8 cellular contexts compared by ENCODE assay signal in genomic region chr6:159693128-159693893, GRCh38. TPM values are rescaled to one million over a fixed set of nuclear protein-coding genes. Genes with fewer than 3 reads are reported as not detected.
DNase-seq lines count a peak whose midpoint lies in the region; ATAC-seq and TF ChIP-seq lines count a peak whose summit lies in the region.

Gene SOD2, minus strand, starts transcription at chr6:159693241. Its CDS starts 74 bp downstream, at chr6:159693167.

- peaks cover 4% of the 10 kb centered on the region for H3K36me3 Mint-ChIP-seq in chondrocyte (ENCODE audit: low read depth)

- TF ChIP-seq CTCF in chondrocyte (IDR thresholded peaks at IDR 0.05) = no peak

- H3K27ac Mint-ChIP-seq in chondrocyte (ENCODE audit: unreplicated experiment) = peak within 1 kb of the TSS; percentile 92

- no peaks in the 10 kb centered on the region for H3K9me3 Mint-ChIP-seq in chondrocyte (ENCODE audit: low read depth)

- peak; percentile 82 to 88 for DNase-seq in AML-193 (lab: John Stamatoyannopoulos, UW)
- peak; percentile 47 for DNase-seq in NCI-H446 treated with DMSO at 0.1 percent for 48 hours (lab: John Stamatoyannopoulos, UW)
- DNase-seq in activated CD4-positive, alpha-beta T cell treated with anti-CD3 and anti-CD28 coated beads for 24 hours (ENCODE audit: low read depth in 2 of 2) = peak; percentile 66 to 67
- peak; percentile 94 for DNase-seq in chondrocyte (ENCODE audit: low spot score)
- DNase-seq in kidney glomerular epithelial cell (lab: John Stamatoyannopoulos, UW) = peak; percentile 69
- DNase-seq in stimulated activated CD4-positive, alpha-beta T cell treated with anti-CD3 and anti-CD28 coated beads, Interleukin-1b, Interleukin-23, amount 100 ng/mL, for 1 hour (ENCODE audit: low read depth in 2 of 2) = peak; percentile 60 to 62

- peak within 1 kb of the TSS; percentile 87 for H3K4me3 Mint-ChIP-seq in chondrocyte (ENCODE audit: unreplicated experiment)

- ATAC-seq in GM19035 (IDR thresholded peaks at IDR 0.05; ENCODE audit: unreplicated experiment) (peak; percentile 80), HG03280 (IDR thresholded peaks at IDR 0.05; ENCODE audit: unreplicated experiment) (peak; percentile 75)

- H3K27me3 Mint-ChIP-seq in chondrocyte (ENCODE audit: low read depth) = no peaks in the 10 kb centered on the region

- H3K4me1 Mint-ChIP-seq in chondrocyte (ENCODE audit: low read depth) = peaks cover 27% of the 10 kb centered on the region

RNA-seq across cellular contexts. Expression of gene SOD2, which starts in this region (rescaled TPM):
- 57.1 to 87.3 TPM (median 61.5 TPM) in 3 replicates for total RNA-seq in chondrocyte

Comparison
In these comparisons a context has a peak if more than half of its experiments do, and no peak if none do; other contexts are left out.
1. Peak in every context shown above with its lines: DNase-seq and ATAC-seq.